ENCODE assay signal across 8 cellular contexts in genomic region chr1:42944207-42944928, GRCh38. TPM values are rescaled to one million over a fixed set of nuclear protein-coding genes. Genes with fewer than 3 reads are reported as not detected.
A peak's percentile ranks its signal among the peaks of the same experiment; 100 is the strongest.
DNase-seq lines count a peak whose midpoint lies in the region; ATAC-seq and TF ChIP-seq lines count a peak whose summit lies in the region.

No MANE protein-coding gene starts in this region.

- H3K27me3 Mint-ChIP-seq in activated naive CD4-positive, alpha-beta T cell treated with anti-CD3 and anti-CD28 coated beads for 36 hours (ENCODE audit: low read depth), result no peaks in the 10 kb centered on the region

- H3K4me3 ChIP-seq in left lung, result no peak overlapping the region
- H3K4me3 ChIP-seq in upper lobe of right lung, result no peak overlapping the region

- intact Hi-C loops in activated naive CD4-positive, alpha-beta T cell treated with anti-CD3 and anti-CD28 coated beads for 36 hours (cut with micrococcal nuclease), result no loop called here
- intact Hi-C loops in left lung (cut with DNase I) (no loop called here), upper lobe of right lung (cut with DNase I) (no loop called here)

- H3K27ac Mint-ChIP-seq in activated naive CD4-positive, alpha-beta T cell treated with anti-CD3 and anti-CD28 coated beads for 36 hours, result peak overlapping the region; percentile 40
- peak overlapping the region; percentile 84 to 91 for H3K27ac Mint-ChIP-seq in activated naive CD4-positive, alpha-beta T cell treated with anti-CD3 and anti-CD28 coated beads, Interleukin-2, amount 50 U/mL, for 72 hours

- H3K4me3 Mint-ChIP-seq in activated naive CD4-positive, alpha-beta T cell treated with anti-CD3 and anti-CD28 coated beads for 36 hours, result no peak overlapping the region

- peaks cover 42% of the 10 kb centered on the region for H3K36me3 Mint-ChIP-seq in activated naive CD4-positive, alpha-beta T cell treated with anti-CD3 and anti-CD28 coated beads for 36 hours (ENCODE audit: low read depth)
- peaks cover 27 to 54% of the 10 kb centered on the region in 2 donors for H3K36me3 Mint-ChIP-seq in activated naive CD4-positive, alpha-beta T cell treated with anti-CD3 and anti-CD28 coated beads, Interleukin-2, amount 50 U/mL, for 72 hours

- H3K27me3 ChIP-seq in left lung, result no peaks in the 10 kb centered on the region
- H3K27me3 ChIP-seq in upper lobe of right lung, result no peaks in the 10 kb centered on the region

- ATAC-seq in activated naive CD4-positive, alpha-beta T cell treated with anti-CD3 and anti-CD28 coated beads, Interleukin-2, amount 50 U/mL, for 72 hours, result no peak
- peak; percentile 29 for ATAC-seq in left lung
- ATAC-seq in upper lobe of right lung, result peak; percentile 30
- no peak for ATAC-seq in HG02840 (IDR thresholded peaks at IDR 0.05; ENCODE audit: low FRiP score, unreplicated experiment)

- DNase-seq in activated naive CD4-positive, alpha-beta T cell treated with anti-CD3 and anti-CD28 coated beads for 36 hours, result no peak
- DNase-seq in activated naive CD4-positive, alpha-beta T cell (lab: John Stamatoyannopoulos, UW), result no peak
- no peak for DNase-seq in activated naive CD4-positive, alpha-beta T cell treated with anti-CD3 and anti-CD28 coated beads, Interleukin-2, amount 50 U/mL, for 72 hours (ENCODE audit: low spot score in 2 of 2)
- DNase-seq in left lung (peak; percentile 54 to 78), upper lobe of right lung (no peak), NCI-H1105 (lab: John Stamatoyannopoulos, UW) (no peak), NCI-H82 treated with DMSO at 0.1 percent for 48 hours (lab: John Stamatoyannopoulos, UW; ENCODE audit: unreplicated experiment) (no peak)

- CTCF ChIA-PET in activated naive CD4-positive, alpha-beta T cell treated with anti-CD3 and anti-CD28 coated beads for 36 hours (lab: Charles Lee), result interaction anchor here (0.8 to 1.4 kb wide), 5 partner anchors 10 to 129 kb away, joined by 3 to 6 read pairs (median 3); no protein-coding TSS in a partner anchor

- TF ChIP-seq CTCF in left lung (IDR thresholded peaks at IDR 0.05) (no peak), upper lobe of right lung (IDR thresholded peaks at IDR 0.05) (no peak)

- H3K27ac ChIP-seq in left lung (peak overlapping the region; percentile 16 to 34), upper lobe of right lung (peak overlapping the region; percentile 19)

- no peaks in the 10 kb centered on the region for H3K9me3 Mint-ChIP-seq in activated naive CD4-positive, alpha-beta T cell treated with anti-CD3 and anti-CD28 coated beads for 36 hours
- no peaks in the 10 kb centered on the region for H3K9me3 Mint-ChIP-seq in activated naive CD4-positive, alpha-beta T cell treated with anti-CD3 and anti-CD28 coated beads, Interleukin-2, amount 50 U/mL, for 72 hours

- H3K9me3 ChIP-seq in left lung, result no peaks in the 10 kb centered on the region
- no peaks in the 10 kb centered on the region for H3K9me3 ChIP-seq in upper lobe of right lung

- peaks cover 49 to 66% of the 10 kb centered on the region in 2 donors for H3K4me1 ChIP-seq in left lung
- peaks cover 60% of the 10 kb centered on the region for H3K4me1 ChIP-seq in upper lobe of right lung

- H3K36me3 ChIP-seq in left lung (no peaks in the 10 kb centered on the region), upper lobe of right lung (no peaks in the 10 kb centered on the region)

- peaks cover 91% of the 10 kb centered on the region for H3K4me1 Mint-ChIP-seq in activated naive CD4-positive, alpha-beta T cell treated with anti-CD3 and anti-CD28 coated beads for 36 hours (ENCODE audit: low read depth)

RNA-seq across cellular contexts. Expression of gene SLC2A1, which starts 14.3 kb away (rescaled TPM):
- total RNA-seq in activated naive CD4-positive, alpha-beta T cell treated with anti-CD3 and anti-CD28 coated beads for 36 hours, result 10 to 100 TPM; 21.2 to 22.7 TPM
- 100 to 1,000 TPM in 1 of 2 donors, 10 to 100 TPM in 1; 39.9 to 121 TPM for total RNA-seq in activated naive CD4-positive, alpha-beta T cell treated with anti-CD3 and anti-CD28 coated beads, Interleukin-2, amount 50 U/mL, for 72 hours
- total RNA-seq in left lung, result 10 to 100 TPM; 10.5 to 12.1 TPM
- total RNA-seq in upper lobe of right lung, result 12.9 TPM

Comparison
In these comparisons a context has a peak if more than half of its experiments do, and no peak if none do; other contexts are left out.
1. DNase-seq: peak in left lung (2 of 2); none in activated naive CD4-positive, alpha-beta T cell treated with anti-CD3 and anti-CD28 coated beads for 36 hours (single experiment), activated naive CD4-positive, alpha-beta T cell (0 of 4), activated naive CD4-positive, alpha-beta T cell treated with anti-CD3 and anti-CD28 coated beads, Interleukin-2, amount 50 U/mL, for 72 hours (0 of 2), upper lobe of right lung (single experiment), NCI-H1105 (single experiment) and NCI-H82 treated with DMSO at 0.1 percent for 48 hours (single experiment).
2. ATAC-seq: peak in left lung (single experiment) and upper lobe of right lung (single experiment); none in activated naive CD4-positive, alpha-beta T cell treated with anti-CD3 and anti-CD28 coated beads, Interleukin-2, amount 50 U/mL, for 72 hours (0 of 2) and HG02840 (single experiment).